12 cellular contexts compared by ENCODE assay signal in genomic region chr14:29216774-29217232, GRCh38.
A peak's percentile ranks its signal among the peaks of the same experiment; 100 is the strongest.
DNase-seq lines count a peak whose midpoint lies in the region; ATAC-seq and TF ChIP-seq lines count a peak whose summit lies in the region.
"Had no signal": no experiment of that assay in that cellular context is flagged by ENCODE, and none has a peak within 500 bp of the region (broad histone marks: within the 10 kb centered on the region; RNA-seq: fewer than 3 reads in every experiment).

No MANE protein-coding gene starts in this region.

- no peak overlapping the region for H3K4me3 Mint-ChIP-seq in activated CD4-positive, alpha-beta T cell treated with anti-CD3 and anti-CD28 coated beads, Interleukin-2, amount 10 ng/mL, durations not matched to agents 24 days and 14 days

- no peaks in the 10 kb centered on the region for H3K36me3 ChIP-seq in OCI-LY7 (ENCODE audit: insufficient read depth, low read length)
- H3K36me3 ChIP-seq: BLaER1 treated with 17β-estradiol and CSF1 and Interleukin-3, amounts not matched to agents 10 nM and 100 nM; thoracic aorta had no signal

- DNase-seq in Daoy (ENCODE audit: low read depth) (peak; percentile 9), MV-4-11 (lab: John Stamatoyannopoulos, UW) (peak; percentile 32), NCI-H446 treated with DMSO at 0.1 percent for 48 hours (lab: John Stamatoyannopoulos, UW) (peak; percentile 99), glomerular visceral epithelial cell (ENCODE audit: extremely low spot score) (peak; percentile 40), OCI-LY7 (ENCODE audit: low spot score) (no peak)
- DNase-seq in activated CD4-positive, alpha-beta T cell treated with anti-CD3 and anti-CD28 coated beads, Interleukin-2, amount 10 ng/mL, durations not matched to agents 24 days and 14 days, result no peak
- DNase-seq: T-helper 2 cell had no signal

- no peaks in the 10 kb centered on the region for H3K4me1 Mint-ChIP-seq in activated CD4-positive, alpha-beta T cell treated with anti-CD3 and anti-CD28 coated beads, Interleukin-2, amount 10 ng/mL, durations not matched to agents 24 days and 14 days

- no TSS peak for BruUV-seq in OCI-LY7 (replicated peaks; lab: Mats Ljungman, UMichigan)

- POLR2A ChIA-PET in OCI-LY7 (lab: Charles Lee), result no interaction called here

- no peak overlapping the region for H2AFZ ChIP-seq in OCI-LY7 (ENCODE audit: low read length)

- peaks cover 3% of the 10 kb centered on the region for H3K9me3 Mint-ChIP-seq in activated CD4-positive, alpha-beta T cell treated with anti-CD3 and anti-CD28 coated beads, Interleukin-2, amount 10 ng/mL, durations not matched to agents 24 days and 14 days

- H3K9me2 ChIP-seq in OCI-LY7 (ENCODE audit: insufficient read depth, low read length), result no peaks in the 10 kb centered on the region

- no peaks in the 10 kb centered on the region for H3K9me3 ChIP-seq in OCI-LY7 (ENCODE audit: low read length)
- H3K9me3 ChIP-seq: BLaER1 treated with 17β-estradiol and CSF1 and Interleukin-3, amounts not matched to agents 10 nM and 100 nM; thoracic aorta had no signal

- no peaks in the 10 kb centered on the region for H3K4me1 ChIP-seq in OCI-LY7 (ENCODE audit: insufficient read depth, low read length, poor library complexity, severe bottlenecking)
- H3K4me1 ChIP-seq: BLaER1 treated with 17β-estradiol and CSF1 and Interleukin-3, amounts not matched to agents 10 nM and 100 nM had no signal

- H3K27ac Mint-ChIP-seq in activated CD4-positive, alpha-beta T cell treated with anti-CD3 and anti-CD28 coated beads, Interleukin-2, amount 10 ng/mL, durations not matched to agents 24 days and 14 days, result no peak overlapping the region

- no peaks in the 10 kb centered on the region for H4K20me1 ChIP-seq in OCI-LY7 (ENCODE audit: insufficient read depth, low read length)
- H4K20me1 ChIP-seq: BLaER1 treated with 17β-estradiol and CSF1 and Interleukin-3, amounts not matched to agents 10 nM and 100 nM had no signal

- intact Hi-C loops in activated CD4-positive, alpha-beta T cell treated with anti-CD3 and anti-CD28 coated beads, Interleukin-2, amount 10 ng/mL, durations not matched to agents 24 days and 14 days (cut with micrococcal nuclease), result no loop called here
- intact Hi-C loops in OCI-LY7 (cut with micrococcal nuclease; ENCODE audit: unreplicated experiment), result no loop called here

- H3K4me3 ChIP-seq in OCI-LY7 (ENCODE audit: low read depth, low read length, poor library complexity, severe bottlenecking), result no peak overlapping the region
- H3K4me3 ChIP-seq: BLaER1 treated with 17β-estradiol and CSF1 and Interleukin-3, amounts not matched to agents 10 nM and 100 nM; lung; thoracic aorta had no signal

- no peaks in the 10 kb centered on the region for H3K27me3 Mint-ChIP-seq in activated CD4-positive, alpha-beta T cell treated with anti-CD3 and anti-CD28 coated beads, Interleukin-2, amount 10 ng/mL, durations not matched to agents 24 days and 14 days

- no peaks in the 10 kb centered on the region for H3K79me2 ChIP-seq in OCI-LY7 (ENCODE audit: insufficient read depth, low read depth, low read length)

- H3K36me3 Mint-ChIP-seq in activated CD4-positive, alpha-beta T cell treated with anti-CD3 and anti-CD28 coated beads, Interleukin-2, amount 10 ng/mL, durations not matched to agents 24 days and 14 days (ENCODE audit: low read depth), result no peaks in the 10 kb centered on the region

- no peak overlapping the region for H3K27ac ChIP-seq in OCI-LY7 (ENCODE audit: low read depth, low read length, poor library complexity, severe bottlenecking)
- H3K27ac ChIP-seq: BLaER1 treated with 17β-estradiol and CSF1 and Interleukin-3, amounts not matched to agents 10 nM and 100 nM; thoracic aorta had no signal

- no peak for ATAC-seq in HG02981 (IDR thresholded peaks at IDR 0.05; ENCODE audit: unreplicated experiment)
- ATAC-seq in GM18868 (IDR thresholded peaks at IDR 0.05; ENCODE audit: unreplicated experiment), result no peak

- TF ChIP-seq CTCF in OCI-LY7 (conservative IDR thresholded peaks at IDR 0.05; ENCODE audit: low read length), result no peak

- CTCF ChIA-PET in OCI-LY7 (lab: Charles Lee; ENCODE audit: unreplicated experiment), result no interaction called here

- no peak overlapping the region for H3K4me2 ChIP-seq in OCI-LY7 (ENCODE audit: low read length)
- H3K4me2 ChIP-seq: BLaER1 treated with 17β-estradiol and CSF1 and Interleukin-3, amounts not matched to agents 10 nM and 100 nM had no signal

Comparison
In these comparisons a context has a peak if more than half of its experiments do, and no peak if none do; other contexts are left out.
1. DNase-seq: peak in Daoy (single experiment), MV-4-11 (single experiment), NCI-H446 treated with DMSO at 0.1 percent for 48 hours (single experiment) and glomerular visceral epithelial cell (single experiment); none in activated CD4-positive, alpha-beta T cell treated with anti-CD3 and anti-CD28 coated beads, Interleukin-2, amount 10 ng/mL, durations not matched to agents 24 days and 14 days (single experiment) and OCI-LY7 (single experiment).